ENCODE assay signal across 1 cellular context in the genomic region with DNA sequence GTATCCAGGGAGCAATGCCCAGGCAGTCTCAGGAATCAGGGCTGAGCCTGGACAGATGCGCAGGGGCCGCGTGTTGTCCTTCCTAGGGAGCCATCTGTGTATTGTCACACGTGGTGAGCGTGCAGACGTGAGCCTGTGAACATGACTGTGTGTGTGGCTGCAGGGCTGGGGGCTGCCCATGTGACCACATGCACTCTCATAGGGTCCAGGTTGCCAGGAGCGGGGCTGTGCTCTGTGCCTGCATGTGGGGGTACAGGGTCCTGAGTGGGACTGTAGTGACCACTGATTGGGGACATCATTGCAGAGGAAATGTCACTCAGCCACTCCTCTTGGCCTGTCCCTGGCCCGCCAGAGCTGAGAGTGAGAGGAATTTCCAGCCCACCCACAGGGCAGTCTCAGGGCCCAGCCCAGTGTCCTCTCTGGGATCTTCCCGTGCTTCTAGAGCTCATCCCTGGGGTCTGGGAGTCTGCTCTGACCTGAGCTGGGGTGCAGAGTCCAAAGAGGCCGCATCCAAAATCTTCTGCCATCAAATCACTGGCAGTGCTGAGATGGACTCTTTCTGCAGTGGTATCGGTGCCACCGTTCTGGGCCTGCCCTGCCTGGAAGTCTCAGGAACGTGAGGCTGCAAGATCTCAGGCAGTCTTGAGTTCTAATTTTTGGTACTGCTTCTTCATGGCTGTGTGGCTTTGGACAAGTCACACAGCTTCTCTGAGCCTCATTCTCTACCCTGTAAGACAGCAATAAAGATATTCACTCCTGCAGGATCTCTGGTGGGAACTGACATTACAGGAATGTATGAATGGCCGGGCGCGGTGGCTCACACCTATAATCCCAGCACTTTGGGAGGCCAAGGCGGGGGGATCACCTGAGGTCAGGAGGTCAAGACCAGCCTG.
TF ChIP-seq lines count a peak whose summit lies in the region.

No MANE protein-coding gene starts in this region.

TF ChIP-seq in SK-N-SH, 30 proteins besides CTCF, POLR2A, EP300 and RAD21 (continued from another document):
- TF ChIP-seq, protein P1, sequence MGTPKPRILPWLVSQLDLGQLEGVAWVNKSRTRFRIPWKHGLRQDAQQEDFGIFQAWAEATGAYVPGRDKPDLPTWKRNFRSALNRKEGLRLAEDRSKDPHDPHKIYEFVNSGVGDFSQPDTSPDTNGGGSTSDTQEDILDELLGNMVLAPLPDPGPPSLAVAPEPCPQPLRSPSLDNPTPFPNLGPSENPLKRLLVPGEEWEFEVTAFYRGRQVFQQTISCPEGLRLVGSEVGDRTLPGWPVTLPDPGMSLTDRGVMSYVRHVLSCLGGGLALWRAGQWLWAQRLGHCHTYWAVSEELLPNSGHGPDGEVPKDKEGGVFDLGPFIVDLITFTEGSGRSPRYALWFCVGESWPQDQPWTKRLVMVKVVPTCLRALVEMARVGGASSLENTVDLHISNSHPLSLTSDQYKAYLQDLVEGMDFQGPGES (IDR thresholded peaks at IDR 0.05; ENCODE audit: low read depth, low read length): no peak
- TF ChIP-seq MXI1 (IDR thresholded peaks at IDR 0.05; ENCODE audit: low read depth, low read length) (peak; percentile 61; the same call in 1 of the 2 replicates), GATA2 (CRISPR knock-in tag; IDR thresholded peaks at IDR 0.05) (0 out of 2 replicates have a peak, but pooled peaks have one; percentile 11), MEF2A (IDR thresholded peaks at IDR 0.05; ENCODE audit: borderline replicate concordance, low read depth) (no peak), SIN3A (IDR thresholded peaks at IDR 0.05; ENCODE audit: borderline replicate concordance, low read depth, low read length) (no peak), FOSL2 (IDR thresholded peaks at IDR 0.05; ENCODE audit: borderline replicate concordance, low read depth) (no peak), GABPA (IDR thresholded peaks at IDR 0.05; ENCODE audit: low read depth) (no peak), TEAD4 (IDR thresholded peaks at IDR 0.05; ENCODE audit: borderline replicate concordance, insufficient read depth) (no peak), FOXJ3 (CRISPR knock-in tag; IDR thresholded peaks at IDR 0.05) (peak; percentile 88), ELF1 (IDR thresholded peaks at IDR 0.05) (no peak), YY1 (IDR thresholded peaks at IDR 0.05; ENCODE audit: low read depth) (no peak)
- TF ChIP-seq, protein P2, sequence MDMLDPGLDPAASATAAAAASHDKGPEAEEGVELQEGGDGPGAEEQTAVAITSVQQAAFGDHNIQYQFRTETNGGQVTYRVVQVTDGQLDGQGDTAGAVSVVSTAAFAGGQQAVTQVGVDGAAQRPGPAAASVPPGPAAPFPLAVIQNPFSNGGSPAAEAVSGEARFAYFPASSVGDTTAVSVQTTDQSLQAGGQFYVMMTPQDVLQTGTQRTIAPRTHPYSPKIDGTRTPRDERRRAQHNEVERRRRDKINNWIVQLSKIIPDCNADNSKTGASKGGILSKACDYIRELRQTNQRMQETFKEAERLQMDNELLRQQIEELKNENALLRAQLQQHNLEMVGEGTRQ (IDR thresholded peaks at IDR 0.05; ENCODE audit: borderline replicate concordance, low read depth, low read length): no peak
- TF ChIP-seq, protein P3, sequence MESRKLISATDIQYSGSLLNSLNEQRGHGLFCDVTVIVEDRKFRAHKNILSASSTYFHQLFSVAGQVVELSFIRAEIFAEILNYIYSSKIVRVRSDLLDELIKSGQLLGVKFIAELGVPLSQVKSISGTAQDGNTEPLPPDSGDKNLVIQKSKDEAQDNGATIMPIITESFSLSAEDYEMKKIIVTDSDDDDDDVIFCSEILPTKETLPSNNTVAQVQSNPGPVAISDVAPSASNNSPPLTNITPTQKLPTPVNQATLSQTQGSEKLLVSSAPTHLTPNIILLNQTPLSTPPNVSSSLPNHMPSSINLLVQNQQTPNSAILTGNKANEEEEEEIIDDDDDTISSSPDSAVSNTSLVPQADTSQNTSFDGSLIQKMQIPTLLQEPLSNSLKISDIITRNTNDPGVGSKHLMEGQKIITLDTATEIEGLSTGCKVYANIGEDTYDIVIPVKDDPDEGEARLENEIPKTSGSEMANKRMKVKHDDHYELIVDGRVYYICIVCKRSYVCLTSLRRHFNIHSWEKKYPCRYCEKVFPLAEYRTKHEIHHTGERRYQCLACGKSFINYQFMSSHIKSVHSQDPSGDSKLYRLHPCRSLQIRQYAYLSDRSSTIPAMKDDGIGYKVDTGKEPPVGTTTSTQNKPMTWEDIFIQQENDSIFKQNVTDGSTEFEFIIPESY (IDR thresholded peaks at IDR 0.05; ENCODE audit: borderline replicate concordance, low read depth): no peak
TF ChIP-seq in SK-N-SH: peak in this region for 5.
